ENCODE assay signal across 1 cellular context in genomic region chr2:191061381-191061982, GRCh38.
TF ChIP-seq lines count a peak whose summit lies in the region.

No MANE protein-coding gene starts in this region.

TF ChIP-seq in endothelial cell of umbilical vein, 7 proteins besides CTCF, POLR2A, EP300 and RAD21:
- TF ChIP-seq JUN (IDR thresholded peaks at IDR 0.05; ENCODE audit: borderline replicate concordance, insufficient read depth, insufficient read length, low read depth) (no peak), FOS (IDR thresholded peaks at IDR 0.05; ENCODE audit: borderline replicate concordance, insufficient read depth, low read length) (no peak), GATA2 (IDR thresholded peaks at IDR 0.05; ENCODE audit: insufficient read depth, insufficient read length, low read depth, low read length) (no peak), POLR2AphosphoS5 (IDR thresholded peaks at IDR 0.05; ENCODE audit: insufficient read depth, low read depth, low read length) (no peak), MYC (IDR thresholded peaks at IDR 0.05; ENCODE audit: low read depth, low read length) (no peak), EZH2 (IDR thresholded peaks at IDR 0.05; ENCODE audit: borderline replicate concordance, low read depth, low read length, severe bottlenecking) (no peak)
- TF ChIP-seq, protein P1, sequence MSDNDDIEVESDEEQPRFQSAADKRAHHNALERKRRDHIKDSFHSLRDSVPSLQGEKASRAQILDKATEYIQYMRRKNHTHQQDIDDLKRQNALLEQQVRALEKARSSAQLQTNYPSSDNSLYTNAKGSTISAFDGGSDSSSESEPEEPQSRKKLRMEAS (IDR thresholded peaks at IDR 0.05; ENCODE audit: insufficient read depth, insufficient read length), result no peak
